Comparison of ENCODE assay signal across 22 cellular contexts in the genomic region with DNA sequence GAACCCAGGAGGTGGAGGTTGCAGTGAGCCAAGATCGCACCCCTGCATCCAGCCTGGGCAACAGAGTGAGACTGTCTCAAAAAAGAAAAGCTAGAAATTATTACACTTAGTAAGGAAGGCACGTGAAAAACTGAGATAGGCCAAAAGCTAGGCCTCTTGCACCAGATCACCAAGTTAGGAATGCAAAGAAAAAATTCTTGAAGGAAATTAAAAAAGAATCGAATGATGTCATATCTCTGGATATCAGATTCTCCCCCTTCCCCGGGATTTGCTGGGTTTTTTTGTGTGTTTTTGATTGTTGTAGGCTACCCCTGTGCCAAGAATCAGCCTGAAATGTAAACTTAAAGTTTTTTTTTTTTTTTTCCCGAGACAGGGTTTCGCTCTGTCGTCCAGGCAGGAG. TPM values are rescaled to one million over a fixed set of nuclear protein-coding genes. Genes with fewer than 3 reads are reported as not detected.
A peak's percentile ranks its signal among the peaks of the same experiment; 100 is the strongest.
DNase-seq lines count a peak whose midpoint lies in the region; ATAC-seq, FAIRE-seq and TF ChIP-seq lines count a peak whose summit lies in the region.
"Had no signal": no experiment of that assay in that cellular context is flagged by ENCODE, and none has a peak within 500 bp of the region (broad histone marks: within the 10 kb centered on the region; RNA-seq: fewer than 3 reads in every experiment).

No MANE protein-coding gene starts in this region.

- no peaks in the 10 kb centered on the region for H3K36me3 ChIP-seq in Panc1 (ENCODE audit: control insufficient read depth, insufficient read depth, low read length)
- peaks cover 0 to 7% (median 3%) of the 10 kb centered on the region in 4 donors for H3K36me3 ChIP-seq in transverse colon
- H3K36me3 ChIP-seq in brain microvascular endothelial cell (replicated peaks): peaks cover 16% of the 10 kb centered on the region

- peaks cover 5% of the 10 kb centered on the region; the same call in 1 of the 2 replicates for H3K4me1 ChIP-seq in Panc1 (ENCODE audit: control insufficient read depth, insufficient read depth, low read length)
- peaks cover 0 to 28% (median 13%) of the 10 kb centered on the region in 4 donors for H3K4me1 ChIP-seq in transverse colon

- intact Hi-C loops in Panc1 (cut with micrococcal nuclease; ENCODE audit: unreplicated experiment) (no loop called here), transverse colon (cut with DNase I; ENCODE audit: low total_unique reads) (no loop called here)

- no peak for ATAC-seq in Panc1
- ATAC-seq: HCT116 had no signal

- 81 to 82% methylated on average over 7 of the region's 7 CpGs for WGBS in transverse colon (ENCODE audit: low coverage in 1 of 2), 2 donors

- H3K27me3 ChIP-seq in Panc1 (ENCODE audit: control insufficient read depth, insufficient read depth, low read length): no peaks in the 10 kb centered on the region
- H3K27me3 ChIP-seq in transverse colon: no peaks in the 10 kb centered on the region
- H3K27me3 ChIP-seq in brain microvascular endothelial cell (replicated peaks): no peaks in the 10 kb centered on the region
- H3K27me3 ChIP-seq: BLaER1 treated with 17β-estradiol and CSF1 and Interleukin-3, amounts not matched to agents 10 nM and 100 nM; Peyer's patch had no signal

- H3K4me3 ChIP-seq in Panc1 (ENCODE audit: low read depth in 2 of 2, low read length in 2 of 2) (no peak overlapping the region), transverse colon (no peak overlapping the region), brain microvascular endothelial cell (ENCODE audit: low read depth, low read length) (no peak overlapping the region)
- H3K4me3 ChIP-seq: BLaER1 treated with 17β-estradiol and CSF1 and Interleukin-3, amounts not matched to agents 10 nM and 100 nM; GM23248; Peyer's patch; SK-N-MC had no signal

- no peak for TF ChIP-seq POLR2A in transverse colon (IDR thresholded peaks at IDR 0.05)

- POLR2A ChIA-PET in Panc1 (lab: Charles Lee): no interaction called here

- BruUV-seq in Panc1 (replicated peaks; lab: Mats Ljungman, UMichigan): TSS peak; percentile 42

- H3K9me3 ChIP-seq in Panc1 (ENCODE audit: control insufficient read depth, insufficient read depth, low read depth, low read length) (no peaks in the 10 kb centered on the region), transverse colon (no peaks in the 10 kb centered on the region)
- H3K9me3 ChIP-seq: BLaER1 treated with 17β-estradiol and CSF1 and Interleukin-3, amounts not matched to agents 10 nM and 100 nM; Peyer's patch had no signal

- no peak for TF ChIP-seq EP300 in transverse colon (IDR thresholded peaks at IDR 0.05; ENCODE audit: low read depth)

- DNase-seq in Panc1 (ENCODE audit: low read depth, low spot score) (no peak), dedifferentiated amniotic fluid mesenchymal stem cell (ENCODE audit: extremely low spot score) (peak; percentile 62), fibroblast of the conjunctiva (ENCODE audit: low read depth) (peak; percentile 30), transverse colon (no peak), brain microvascular endothelial cell (no peak), RCC 7860 (ENCODE audit: low spot score) (no peak), HT-29 (ENCODE audit: low spot score) (no peak)
- DNase-seq: CD8-positive, alpha-beta memory T cell; DMS79 treated with DMSO at 0.1 percent for 48 hours; GM23248; KG1; NCI-H1048; NCI-H1436 treated with DMSO at 0.1 percent for 48 hours; NCI-H2081 treated with DMSO at 0.1 percent for 48 hours; NCI-H524; Peyer's patch; Right ventricle myocardium superior had no signal

- CTCF ChIA-PET in Panc1 (lab: Charles Lee): no interaction called here

- in situ Hi-C loops in Panc1 (cut with HindIII; ENCODE audit: low pct_unique_long_range_greater_than_20kb, low sequenced_read_pairs): no loop called here
- in situ Hi-C loops in transverse colon (cut with MboI; ENCODE audit: low pct_ligation_motif_present in 1 of 4, low pct_unique_long_range_greater_than_20kb in 1 of 4, low sequenced_read_pairs in 3 of 4): no loop called here
- in situ Hi-C loops in brain microvascular endothelial cell (cut with HindIII; ENCODE audit: low pct_ligation_motif_present, low sequenced_read_pairs): no loop called here

- no peak overlapping the region for H3K27ac ChIP-seq in Panc1 (ENCODE audit: low read length)
- peak overlapping the region in 3 of 4 donors; percentile 9 to 22 (median 12) for H3K27ac ChIP-seq in transverse colon
- H3K27ac ChIP-seq in brain microvascular endothelial cell: no peak overlapping the region
- H3K27ac ChIP-seq: BLaER1 treated with 17β-estradiol and CSF1 and Interleukin-3, amounts not matched to agents 10 nM and 100 nM; GM23248; Peyer's patch; SK-N-MC had no signal

- no peak for FAIRE-seq in RCC 7860 (lab: Jason Lieb, UNC)
- FAIRE-seq: D721Med, G401.6 had no signal

- no peak for TF ChIP-seq CTCF in Panc1 (IDR thresholded peaks at IDR 0.05)
- TF ChIP-seq CTCF in transverse colon (IDR thresholded peaks at IDR 0.05): no peak
- no peak for TF ChIP-seq CTCF in brain microvascular endothelial cell (IDR thresholded peaks at IDR 0.05; ENCODE audit: low read depth, low read length, missing control alignments)

RNA-seq across cellular contexts. Expression of gene PTPN23, which starts 17.4 kb away (rescaled TPM):
- total RNA-seq in Panc1 (2021; ENCODE audit: unreplicated experiment) (35.7 TPM), transverse colon (100 to 1,000 TPM in 1 of 4 donors, 10 to 100 TPM in 3; 26.9 to 199 (median 55.1) TPM)
- polyA plus RNA-seq in Panc1 (2012; ENCODE audit: insufficient read length): 34.6 TPM
- total RNA-seq in HT-29 (2014; rRNA removed; shearing (Covaris generic)): 13.9 and 16.6 TPM in 2 replicates

Comparison
In these comparisons a context has a peak if more than half of its experiments do, and no peak if none do; other contexts are left out.
1. DNase-seq: peak in dedifferentiated amniotic fluid mesenchymal stem cell (single experiment) and fibroblast of the conjunctiva (single experiment); none in Panc1 (single experiment), transverse colon (single experiment), brain microvascular endothelial cell (single experiment), RCC 7860 (single experiment) and HT-29 (single experiment).
2. H3K27ac ChIP-seq: peak in transverse colon (3 of 4); none in Panc1 (single experiment) and brain microvascular endothelial cell (single experiment).